In the genomic region with DNA sequence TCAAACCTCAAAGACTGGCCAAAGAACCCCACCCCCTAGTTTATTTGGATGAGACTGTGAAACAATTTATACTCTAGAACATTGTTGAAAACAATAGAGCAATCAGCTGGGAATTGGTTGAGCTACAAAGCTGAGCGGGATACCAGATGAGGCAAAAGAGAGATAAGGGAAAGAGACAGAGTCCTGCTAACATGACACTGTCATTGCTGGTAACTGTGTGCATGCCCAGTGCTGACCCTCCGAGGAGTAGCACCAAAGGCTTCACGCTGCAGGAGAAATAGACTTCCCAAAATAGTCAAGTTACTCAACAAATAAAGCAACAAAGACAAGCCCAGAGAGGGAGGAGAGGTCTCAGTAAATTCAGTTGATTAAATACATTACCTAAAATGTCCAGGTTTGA, we compare ENCODE assay signal across 33 cellular contexts.
"Had no signal": no experiment of that assay in that cellular context is flagged by ENCODE, and none has a peak within 500 bp of the region (broad histone marks: within the 10 kb centered on the region; RNA-seq: fewer than 3 reads in every experiment).

No MANE protein-coding gene starts in this region.

- ATAC-seq: activated CD4-positive, alpha-beta T cell treated with anti-CD3 and anti-CD28 coated beads for 36 hours; activated naive CD4-positive, alpha-beta T cell treated with anti-CD3 and anti-CD28 coated beads, Interleukin-2, amount 50 U/mL, for 72 hours; activated T-cell treated with anti-CD3 and anti-CD28 coated beads, Interleukin-2, amount 50 U/mL, for 72 hours; foreskin keratinocyte; gastrocnemius medialis; T-helper 17 cell had no signal

- DNase-seq: activated CD4-positive, alpha-beta memory T cell treated with anti-CD3 and anti-CD28 coated beads, Interleukin-2, amount 10 ng/mL, durations not matched to agents 7 days and 5 days; activated CD4-positive, alpha-beta T cell treated with anti-CD3 and anti-CD28 coated beads for 36 hours; activated CD4-positive, alpha-beta T cell treated with anti-CD3 and anti-CD28 coated beads, Interleukin-2, amount 10 ng/mL, durations not matched to agents 7 days and 5 days; activated CD4-positive, alpha-beta T cell treated with anti-CD3 and anti-CD28 coated beads, Interleukin-2, amount 50 U/mL, for 4 hours; activated CD4-positive, CD25-positive, alpha-beta regulatory T cell; activated CD4-positive, CD25-positive, alpha-beta regulatory T cell treated with anti-CD3 and anti-CD28 coated beads, Interleukin-2, amount 50 U/mL, for 72 hours; activated CD8-positive, alpha-beta memory T cell treated with anti-CD3 and anti-CD28 coated beads, Interleukin-2, amount 50 U/mL, for 48 hours; activated gamma-delta T cell; activated naive CD4-positive, alpha-beta T cell; activated naive CD4-positive, alpha-beta T cell treated with anti-CD3 and anti-CD28 coated beads, Interleukin-2, amount 10 ng/mL, durations not matched to agents 7 days and 5 days; activated naive CD8-positive, alpha-beta T cell treated with anti-CD3 and anti-CD28 coated beads, Interleukin-2, amount 10 ng/mL, durations not matched to agents 7 days and 5 days; activated T-cell treated with anti-CD3 and anti-CD28 coated beads for 4 hours; activated T-cell treated with anti-CD3 and anti-CD28 coated beads, Interleukin-2, amount 50 U/mL, for 24 hours; activated T-cell treated with anti-CD3 and anti-CD28 coated beads, Interleukin-2, amount 50 U/mL, for 72 hours; dorsolateral prefrontal cortex; effector memory CD4-positive, alpha-beta T cell; endodermal cell; foreskin keratinocyte; gastrocnemius medialis; glutamatergic neuron; T-helper 1 cell; T-helper 17 cell; T1000; WERI-Rb-1 had no signal

- H3K4me3 ChIP-seq: ascending aorta, breast epithelium, coronary artery, dorsolateral prefrontal cortex, esophagus muscularis mucosa, gastrocnemius medialis had no signal

- H3K27me3 ChIP-seq: ascending aorta, breast epithelium, dorsolateral prefrontal cortex, esophagus muscularis mucosa, foreskin keratinocyte, gastrocnemius medialis had no signal

- H3K4me3 Mint-ChIP-seq: activated CD4-positive, alpha-beta memory T cell treated with anti-CD3 and anti-CD28 coated beads, Interleukin-2, amount 10 ng/mL, durations not matched to agents 7 days and 5 days; activated CD4-positive, alpha-beta T cell treated with anti-CD3 and anti-CD28 coated beads for 36 hours; activated CD4-positive, alpha-beta T cell treated with anti-CD3 and anti-CD28 coated beads, Interleukin-2, amount 10 ng/mL, durations not matched to agents 7 days and 5 days; activated naive CD4-positive, alpha-beta T cell treated with anti-CD3 and anti-CD28 coated beads, Interleukin-2, amount 10 ng/mL, durations not matched to agents 7 days and 5 days; activated naive CD8-positive, alpha-beta T cell treated with anti-CD3 and anti-CD28 coated beads, Interleukin-2, amount 10 ng/mL, durations not matched to agents 7 days and 5 days; activated T-cell treated with anti-CD3 and anti-CD28 coated beads, Interleukin-2, amount 50 U/mL, for 24 hours; activated T-cell treated with anti-CD3 and anti-CD28 coated beads, Interleukin-2, amount 50 U/mL, for 72 hours; brain; central memory CD8-positive, alpha-beta T cell; dendritic cell treated with granulocyte-macrophage colony-stimulating factor and Interleukin-4, amounts not matched to agents 40 ng/mL and 50 ng/mL, for 4 days; endodermal cell; T-helper 17 cell; T-helper 2 cell treated with Interferon-gamma antibody and Interleukin-4, amounts not matched to agents 5 μg/mL and 100 μg/mL, for 36 hours had no signal

- H3K9me3 Mint-ChIP-seq: activated CD4-positive, alpha-beta memory T cell treated with anti-CD3 and anti-CD28 coated beads, Interleukin-2, amount 10 ng/mL, durations not matched to agents 7 days and 5 days; activated CD4-positive, alpha-beta T cell treated with anti-CD3 and anti-CD28 coated beads, Interleukin-2, amount 10 ng/mL, durations not matched to agents 7 days and 5 days; activated naive CD4-positive, alpha-beta T cell treated with anti-CD3 and anti-CD28 coated beads, Interleukin-2, amount 10 ng/mL, durations not matched to agents 7 days and 5 days; activated naive CD4-positive, alpha-beta T cell treated with anti-CD3 and anti-CD28 coated beads, Interleukin-2, amount 50 U/mL, for 72 hours; activated naive CD8-positive, alpha-beta T cell treated with anti-CD3 and anti-CD28 coated beads, Interleukin-2, amount 10 ng/mL, durations not matched to agents 7 days and 5 days; activated T-cell treated with anti-CD3 and anti-CD28 coated beads, Interleukin-2, amount 50 U/mL, for 24 hours; activated T-cell treated with anti-CD3 and anti-CD28 coated beads, Interleukin-2, amount 50 U/mL, for 72 hours; central memory CD8-positive, alpha-beta T cell; dendritic cell treated with granulocyte-macrophage colony-stimulating factor and Interleukin-4, amounts not matched to agents 40 ng/mL and 50 ng/mL, for 4 days; T-helper 2 cell treated with Interferon-gamma antibody and Interleukin-4, amounts not matched to agents 5 μg/mL and 100 μg/mL, for 36 hours had no signal

- H3K27me3 Mint-ChIP-seq: brain; dendritic cell treated with granulocyte-macrophage colony-stimulating factor and Interleukin-4, amounts not matched to agents 40 ng/mL and 50 ng/mL, for 4 days had no signal

- H3K27ac Mint-ChIP-seq: activated CD4-positive, alpha-beta memory T cell treated with anti-CD3 and anti-CD28 coated beads, Interleukin-2, amount 10 ng/mL, durations not matched to agents 7 days and 5 days; activated CD4-positive, alpha-beta T cell treated with anti-CD3 and anti-CD28 coated beads for 36 hours; activated CD4-positive, alpha-beta T cell treated with anti-CD3 and anti-CD28 coated beads, Interleukin-2, amount 10 ng/mL, durations not matched to agents 7 days and 5 days; activated naive CD4-positive, alpha-beta T cell treated with anti-CD3 and anti-CD28 coated beads, Interleukin-2, amount 10 ng/mL, durations not matched to agents 7 days and 5 days; activated naive CD4-positive, alpha-beta T cell treated with anti-CD3 and anti-CD28 coated beads, Interleukin-2, amount 50 U/mL, for 72 hours; activated naive CD8-positive, alpha-beta T cell treated with anti-CD3 and anti-CD28 coated beads, Interleukin-2, amount 10 ng/mL, durations not matched to agents 7 days and 5 days; activated T-cell treated with anti-CD3 and anti-CD28 coated beads, Interleukin-2, amount 50 U/mL, for 24 hours; activated T-cell treated with anti-CD3 and anti-CD28 coated beads, Interleukin-2, amount 50 U/mL, for 72 hours; brain; dendritic cell treated with granulocyte-macrophage colony-stimulating factor and Interleukin-4, amounts not matched to agents 40 ng/mL and 50 ng/mL, for 4 days; endodermal cell; T-helper 17 cell; T-helper 2 cell treated with Interferon-gamma antibody and Interleukin-4, amounts not matched to agents 5 μg/mL and 100 μg/mL, for 36 hours had no signal

- H3K36me3 Mint-ChIP-seq: activated naive CD4-positive, alpha-beta T cell treated with anti-CD3 and anti-CD28 coated beads, Interleukin-2, amount 10 ng/mL, durations not matched to agents 7 days and 5 days; activated naive CD4-positive, alpha-beta T cell treated with anti-CD3 and anti-CD28 coated beads, Interleukin-2, amount 50 U/mL, for 72 hours; activated naive CD8-positive, alpha-beta T cell treated with anti-CD3 and anti-CD28 coated beads, Interleukin-2, amount 10 ng/mL, durations not matched to agents 7 days and 5 days had no signal

- H3K36me3 ChIP-seq: ascending aorta, breast epithelium, esophagus muscularis mucosa, gastrocnemius medialis, WERI-Rb-1 had no signal

- H3K27ac ChIP-seq: ascending aorta, breast epithelium, coronary artery, dorsolateral prefrontal cortex, esophagus muscularis mucosa, foreskin keratinocyte, gastrocnemius medialis, WERI-Rb-1 had no signal

- H3K9me3 ChIP-seq: ascending aorta, breast epithelium, esophagus muscularis mucosa, gastrocnemius medialis had no signal

- H3K4me1 ChIP-seq: ascending aorta, breast epithelium, foreskin keratinocyte had no signal

- H3K4me1 Mint-ChIP-seq: activated CD4-positive, alpha-beta memory T cell treated with anti-CD3 and anti-CD28 coated beads, Interleukin-2, amount 10 ng/mL, durations not matched to agents 7 days and 5 days; activated CD4-positive, alpha-beta T cell treated with anti-CD3 and anti-CD28 coated beads for 36 hours; activated CD4-positive, alpha-beta T cell treated with anti-CD3 and anti-CD28 coated beads, Interleukin-2, amount 10 ng/mL, durations not matched to agents 7 days and 5 days; activated naive CD4-positive, alpha-beta T cell treated with anti-CD3 and anti-CD28 coated beads, Interleukin-2, amount 10 ng/mL, durations not matched to agents 7 days and 5 days; activated naive CD8-positive, alpha-beta T cell treated with anti-CD3 and anti-CD28 coated beads, Interleukin-2, amount 10 ng/mL, durations not matched to agents 7 days and 5 days; brain; central memory CD8-positive, alpha-beta T cell; T-helper 17 cell had no signal
